ENCODE assay signal across 1 cellular context in the genomic region with DNA sequence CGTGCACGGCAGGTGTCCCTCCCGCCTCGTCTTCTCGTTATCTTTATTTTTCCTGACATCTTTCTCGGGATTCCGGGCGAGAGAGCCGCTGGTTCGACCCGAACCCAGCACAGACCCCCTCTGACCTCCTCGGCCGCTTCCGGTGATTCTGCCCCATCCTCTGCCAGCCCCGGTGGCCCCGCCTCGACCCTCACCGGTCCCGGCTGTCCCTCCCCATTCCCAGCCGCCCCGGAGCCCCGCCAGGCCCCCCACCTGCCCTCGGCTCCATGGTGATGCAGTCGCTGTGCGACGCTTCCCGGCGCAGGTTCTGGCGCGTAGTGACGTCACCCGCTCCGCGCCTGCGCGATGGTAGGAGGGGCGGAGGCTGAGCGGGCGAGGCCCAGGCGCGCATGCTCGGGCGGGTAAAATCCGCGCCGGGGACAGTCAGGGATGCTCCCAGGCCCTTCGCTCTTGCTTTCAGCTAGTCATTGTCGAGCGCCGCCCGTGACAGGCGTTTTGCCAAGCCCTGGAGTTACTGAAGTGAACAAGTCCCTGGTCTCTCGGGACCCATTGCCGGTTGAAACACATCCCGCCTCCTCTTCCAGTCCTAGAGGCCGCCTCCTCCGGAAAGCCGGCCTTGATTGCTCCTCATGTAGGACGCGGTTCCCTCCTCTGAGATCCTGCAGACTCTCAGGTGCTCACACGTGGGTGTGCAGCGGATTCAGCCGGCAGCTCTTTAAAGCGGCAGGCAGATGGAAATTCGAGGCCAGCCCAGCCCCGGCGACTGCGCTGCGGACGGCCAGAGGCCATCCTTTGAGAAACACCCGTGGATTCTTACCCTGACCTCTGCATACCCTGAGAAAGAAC.
TF ChIP-seq lines count a peak whose summit lies in the region.

TSS of gene MTHFSD (minus strand) at position 319 of the 846 bp plus-strand sequence. CDS start at position 268, 51 bp downstream.

TF ChIP-seq in K562, 482 proteins besides CTCF, POLR2A, EP300 and RAD21 (continued from another document and continues in another):
- TF ChIP-seq CEBPZ (IDR thresholded peaks at IDR 0.05; ENCODE audit: borderline replicate concordance, low read depth, low read length), result no peak
- no peak for TF ChIP-seq PURB (CRISPR knock-in tag; IDR thresholded peaks at IDR 0.05; ENCODE audit: low read depth)
- TF ChIP-seq PHB (CRISPR knock-in tag; IDR thresholded peaks at IDR 0.05), result no peak
- no peak for TF ChIP-seq BRCA1 (IDR thresholded peaks at IDR 0.05)
- no peak for TF ChIP-seq BRCA1 (CRISPR knock-in tag; IDR thresholded peaks at IDR 0.05)
- no peak for TF ChIP-seq DDX20 (tag; IDR thresholded peaks at IDR 0.05; ENCODE audit: low read depth)
- no peak for TF ChIP-seq HEY1 (CRISPR knock-in tag; IDR thresholded peaks at IDR 0.05; ENCODE audit: borderline replicate concordance)
- TF ChIP-seq ZNF408 (CRISPR knock-in tag; IDR thresholded peaks at IDR 0.05; ENCODE audit: low read depth), result no peak
- TF ChIP-seq, protein P1, sequence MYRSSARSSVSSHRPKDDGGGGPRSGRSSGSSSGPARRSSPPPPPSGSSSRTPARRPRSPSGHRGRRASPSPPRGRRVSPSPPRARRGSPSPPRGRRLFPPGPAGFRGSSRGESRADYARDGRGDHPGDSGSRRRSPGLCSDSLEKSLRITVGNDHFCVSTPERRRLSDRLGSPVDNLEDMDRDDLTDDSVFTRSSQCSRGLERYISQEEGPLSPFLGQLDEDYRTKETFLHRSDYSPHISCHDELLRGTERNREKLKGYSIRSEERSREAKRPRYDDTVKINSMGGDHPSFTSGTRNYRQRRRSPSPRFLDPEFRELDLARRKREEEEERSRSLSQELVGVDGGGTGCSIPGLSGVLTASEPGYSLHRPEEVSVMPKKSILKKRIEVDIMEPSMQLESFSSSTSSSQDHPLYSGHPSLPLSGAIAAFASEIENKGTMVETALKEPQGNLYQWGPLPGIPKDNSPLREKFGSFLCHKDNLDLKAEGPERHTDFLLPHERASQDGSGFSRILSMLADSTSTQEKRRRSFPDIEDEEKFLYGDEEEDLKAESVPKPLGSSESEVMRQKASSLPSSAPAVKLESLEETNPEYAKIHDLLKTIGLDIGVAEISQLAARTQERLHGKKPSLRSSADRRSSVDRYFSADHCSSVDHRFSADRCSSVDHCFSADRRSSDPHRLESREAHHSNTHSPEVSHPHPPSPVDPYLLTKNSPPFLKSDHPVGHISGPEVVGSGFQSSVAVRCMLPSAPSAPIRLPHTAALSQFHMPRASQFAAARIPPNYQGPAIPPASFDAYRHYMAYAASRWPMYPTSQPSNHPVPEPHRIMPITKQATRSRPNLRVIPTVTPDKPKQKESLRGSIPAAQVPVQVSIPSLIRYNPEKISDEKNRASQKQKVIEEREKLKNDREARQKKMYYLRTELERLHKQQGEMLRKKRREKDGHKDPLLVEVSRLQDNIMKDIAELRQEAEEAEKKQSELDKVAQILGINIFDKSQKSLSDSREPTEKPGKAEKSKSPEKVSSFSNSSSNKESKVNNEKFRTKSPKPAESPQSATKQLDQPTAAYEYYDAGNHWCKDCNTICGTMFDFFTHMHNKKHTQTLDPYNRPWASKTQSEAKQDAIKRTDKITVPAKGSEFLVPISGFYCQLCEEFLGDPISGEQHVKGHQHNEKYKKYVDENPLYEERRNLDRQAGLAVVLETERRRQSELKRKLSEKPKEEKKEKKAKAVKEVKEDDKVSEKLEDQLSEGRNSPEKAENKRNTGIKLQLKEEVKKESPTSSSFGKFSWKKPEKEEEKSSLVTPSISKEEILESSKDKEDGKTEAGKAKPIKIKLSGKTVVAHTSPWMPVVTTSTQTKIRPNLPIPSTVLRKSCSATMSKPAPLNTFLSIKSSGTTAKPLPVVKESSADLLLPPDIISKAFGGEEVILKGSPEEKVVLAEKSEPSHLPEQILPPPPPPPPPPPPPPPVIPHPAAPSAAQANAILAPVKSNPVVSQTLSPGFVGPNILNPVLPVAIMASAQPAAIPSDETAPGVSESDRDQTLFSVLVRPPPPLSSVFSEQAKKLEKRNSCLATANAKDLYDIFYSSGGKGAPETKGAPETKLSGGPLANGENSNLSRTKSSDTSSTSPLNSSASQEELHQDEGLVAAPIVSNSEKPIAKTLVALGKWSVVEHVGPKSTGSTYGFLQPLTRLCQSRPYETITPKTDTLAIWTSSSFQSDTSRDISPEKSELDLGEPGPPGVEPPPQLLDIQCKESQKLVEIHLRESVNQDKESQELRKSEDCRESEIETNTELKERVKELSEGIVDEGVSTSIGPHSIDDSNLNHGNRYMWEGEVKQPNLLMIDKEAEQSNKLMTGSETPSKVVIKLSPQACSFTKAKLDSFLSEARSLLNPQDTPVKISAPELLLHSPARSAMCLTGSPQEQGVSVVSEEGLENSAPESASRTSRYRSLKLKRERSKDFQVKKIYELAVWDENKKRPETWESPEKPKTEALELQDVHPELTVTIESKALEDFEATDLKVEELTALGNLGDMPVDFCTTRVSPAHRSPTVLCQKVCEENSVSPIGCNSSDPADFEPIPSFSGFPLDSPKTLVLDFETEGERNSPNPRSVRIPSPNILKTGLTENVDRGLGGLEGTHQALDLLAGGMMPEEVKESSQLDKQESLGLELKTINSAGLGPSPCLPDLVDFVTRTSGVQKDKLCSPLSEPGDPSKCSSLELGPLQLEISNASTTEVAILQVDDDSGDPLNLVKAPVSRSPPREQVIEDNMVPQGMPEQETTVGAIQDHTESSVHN (IDR thresholded peaks at IDR 0.05; ENCODE audit: borderline replicate concordance in 1 of 2, low read depth in 1 of 2), result no peak
- TF ChIP-seq CREBBP (IDR thresholded peaks at IDR 0.05; ENCODE audit: low read depth, low read length), result no peak
- peak; percentile 60; the same call in 1 of the 2 replicates for TF ChIP-seq L3MBTL2 (IDR thresholded peaks at IDR 0.05)
- no peak for TF ChIP-seq GTF2A2 (tag; IDR thresholded peaks at IDR 0.05)
- TF ChIP-seq, protein P2, sequence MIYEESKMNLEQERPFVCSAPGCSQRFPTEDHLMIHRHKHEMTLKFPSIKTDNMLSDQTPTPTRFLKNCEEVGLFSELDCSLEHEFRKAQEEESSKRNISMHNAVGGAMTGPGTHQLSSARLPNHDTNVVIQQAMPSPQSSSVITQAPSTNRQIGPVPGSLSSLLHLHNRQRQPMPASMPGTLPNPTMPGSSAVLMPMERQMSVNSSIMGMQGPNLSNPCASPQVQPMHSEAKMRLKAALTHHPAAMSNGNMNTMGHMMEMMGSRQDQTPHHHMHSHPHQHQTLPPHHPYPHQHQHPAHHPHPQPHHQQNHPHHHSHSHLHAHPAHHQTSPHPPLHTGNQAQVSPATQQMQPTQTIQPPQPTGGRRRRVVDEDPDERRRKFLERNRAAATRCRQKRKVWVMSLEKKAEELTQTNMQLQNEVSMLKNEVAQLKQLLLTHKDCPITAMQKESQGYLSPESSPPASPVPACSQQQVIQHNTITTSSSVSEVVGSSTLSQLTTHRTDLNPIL (CRISPR knock-in tag; IDR thresholded peaks at IDR 0.05), result no peak
- TF ChIP-seq, protein P3, sequence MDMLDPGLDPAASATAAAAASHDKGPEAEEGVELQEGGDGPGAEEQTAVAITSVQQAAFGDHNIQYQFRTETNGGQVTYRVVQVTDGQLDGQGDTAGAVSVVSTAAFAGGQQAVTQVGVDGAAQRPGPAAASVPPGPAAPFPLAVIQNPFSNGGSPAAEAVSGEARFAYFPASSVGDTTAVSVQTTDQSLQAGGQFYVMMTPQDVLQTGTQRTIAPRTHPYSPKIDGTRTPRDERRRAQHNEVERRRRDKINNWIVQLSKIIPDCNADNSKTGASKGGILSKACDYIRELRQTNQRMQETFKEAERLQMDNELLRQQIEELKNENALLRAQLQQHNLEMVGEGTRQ (CRISPR knock-in tag; IDR thresholded peaks at IDR 0.05), result no peak
- TF ChIP-seq, protein P4, sequence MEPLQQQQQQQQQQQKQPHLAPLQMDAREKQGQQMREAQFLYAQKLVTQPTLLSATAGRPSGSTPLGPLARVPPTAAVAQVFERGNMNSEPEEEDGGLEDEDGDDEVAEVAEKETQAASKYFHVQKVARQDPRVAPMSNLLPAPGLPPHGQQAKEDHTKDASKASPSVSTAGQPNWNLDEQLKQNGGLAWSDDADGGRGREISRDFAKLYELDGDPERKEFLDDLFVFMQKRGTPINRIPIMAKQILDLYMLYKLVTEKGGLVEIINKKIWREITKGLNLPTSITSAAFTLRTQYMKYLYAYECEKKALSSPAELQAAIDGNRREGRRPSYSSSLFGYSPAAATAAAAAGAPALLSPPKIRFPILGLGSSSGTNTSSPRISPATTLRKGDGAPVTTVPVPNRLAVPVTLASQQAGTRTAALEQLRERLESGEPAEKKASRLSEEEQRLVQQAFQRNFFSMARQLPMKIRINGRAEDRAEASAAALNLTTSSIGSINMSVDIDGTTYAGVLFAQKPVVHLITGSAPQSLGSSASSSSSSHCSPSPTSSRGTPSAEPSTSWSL (CRISPR knock-in tag; IDR thresholded peaks at IDR 0.05; ENCODE audit: borderline replicate concordance), result no peak
- TF ChIP-seq ZNF561 (CRISPR knock-in tag; conservative IDR thresholded peaks at IDR 0.05), result no peak
- TF ChIP-seq CCAR2 (IDR thresholded peaks at IDR 0.05; ENCODE audit: low read depth, low read length), result no peak
- TF ChIP-seq, protein P5, sequence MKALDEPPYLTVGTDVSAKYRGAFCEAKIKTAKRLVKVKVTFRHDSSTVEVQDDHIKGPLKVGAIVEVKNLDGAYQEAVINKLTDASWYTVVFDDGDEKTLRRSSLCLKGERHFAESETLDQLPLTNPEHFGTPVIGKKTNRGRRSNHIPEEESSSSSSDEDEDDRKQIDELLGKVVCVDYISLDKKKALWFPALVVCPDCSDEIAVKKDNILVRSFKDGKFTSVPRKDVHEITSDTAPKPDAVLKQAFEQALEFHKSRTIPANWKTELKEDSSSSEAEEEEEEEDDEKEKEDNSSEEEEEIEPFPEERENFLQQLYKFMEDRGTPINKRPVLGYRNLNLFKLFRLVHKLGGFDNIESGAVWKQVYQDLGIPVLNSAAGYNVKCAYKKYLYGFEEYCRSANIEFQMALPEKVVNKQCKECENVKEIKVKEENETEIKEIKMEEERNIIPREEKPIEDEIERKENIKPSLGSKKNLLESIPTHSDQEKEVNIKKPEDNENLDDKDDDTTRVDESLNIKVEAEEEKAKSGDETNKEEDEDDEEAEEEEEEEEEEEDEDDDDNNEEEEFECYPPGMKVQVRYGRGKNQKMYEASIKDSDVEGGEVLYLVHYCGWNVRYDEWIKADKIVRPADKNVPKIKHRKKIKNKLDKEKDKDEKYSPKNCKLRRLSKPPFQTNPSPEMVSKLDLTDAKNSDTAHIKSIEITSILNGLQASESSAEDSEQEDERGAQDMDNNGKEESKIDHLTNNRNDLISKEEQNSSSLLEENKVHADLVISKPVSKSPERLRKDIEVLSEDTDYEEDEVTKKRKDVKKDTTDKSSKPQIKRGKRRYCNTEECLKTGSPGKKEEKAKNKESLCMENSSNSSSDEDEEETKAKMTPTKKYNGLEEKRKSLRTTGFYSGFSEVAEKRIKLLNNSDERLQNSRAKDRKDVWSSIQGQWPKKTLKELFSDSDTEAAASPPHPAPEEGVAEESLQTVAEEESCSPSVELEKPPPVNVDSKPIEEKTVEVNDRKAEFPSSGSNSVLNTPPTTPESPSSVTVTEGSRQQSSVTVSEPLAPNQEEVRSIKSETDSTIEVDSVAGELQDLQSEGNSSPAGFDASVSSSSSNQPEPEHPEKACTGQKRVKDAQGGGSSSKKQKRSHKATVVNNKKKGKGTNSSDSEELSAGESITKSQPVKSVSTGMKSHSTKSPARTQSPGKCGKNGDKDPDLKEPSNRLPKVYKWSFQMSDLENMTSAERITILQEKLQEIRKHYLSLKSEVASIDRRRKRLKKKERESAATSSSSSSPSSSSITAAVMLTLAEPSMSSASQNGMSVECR (CRISPR knock-in tag; IDR thresholded peaks at IDR 0.05), result no peak
- TF ChIP-seq NFYB (IDR thresholded peaks at IDR 0.05; ENCODE audit: extremely low read depth, insufficient read length), result no peak
- peak; percentile 26; the same call in 1 of the 2 replicates for TF ChIP-seq ZBTB7A (IDR thresholded peaks at IDR 0.05; ENCODE audit: borderline replicate concordance, control insufficient read depth, low read depth, low read length)
- TF ChIP-seq ZNF586 (CRISPR knock-in tag; conservative IDR thresholded peaks at IDR 0.05), result no peak
- no peak for TF ChIP-seq ZNF277 (CRISPR knock-in tag; IDR thresholded peaks at IDR 0.05; ENCODE audit: borderline replicate concordance)
- TF ChIP-seq HNRNPUL1 (IDR thresholded peaks at IDR 0.05; ENCODE audit: low read length), result no peak
- no peak for TF ChIP-seq MXD1 (CRISPR knock-in tag; IDR thresholded peaks at IDR 0.05; ENCODE audit: borderline replicate concordance, poor library complexity, severe bottlenecking)
- no peak for TF ChIP-seq ZNF830 (CRISPR knock-in tag; IDR thresholded peaks at IDR 0.05)
- no peak for TF ChIP-seq U2AF2 (optimal IDR thresholded peaks at IDR 0.05; ENCODE audit: low read depth, low read length)
- TF ChIP-seq NFIC (IDR thresholded peaks at IDR 0.05), result 0 out of 2 replicates have a peak, but pooled peaks have one; percentile 20
- TF ChIP-seq FOSL1 (tag; conservative IDR thresholded peaks at IDR 0.05), result no peak
- no peak for TF ChIP-seq PHTF2 (CRISPR knock-in tag; IDR thresholded peaks at IDR 0.05)
- TF ChIP-seq HNRNPLL (IDR thresholded peaks at IDR 0.05; ENCODE audit: low read depth, low read length, poor library complexity, severe bottlenecking), result no peak
- no peak for TF ChIP-seq ZNF668 (CRISPR knock-in tag; IDR thresholded peaks at IDR 0.05)
